ENCODE assay signal across 25 cellular contexts in the genomic region with DNA sequence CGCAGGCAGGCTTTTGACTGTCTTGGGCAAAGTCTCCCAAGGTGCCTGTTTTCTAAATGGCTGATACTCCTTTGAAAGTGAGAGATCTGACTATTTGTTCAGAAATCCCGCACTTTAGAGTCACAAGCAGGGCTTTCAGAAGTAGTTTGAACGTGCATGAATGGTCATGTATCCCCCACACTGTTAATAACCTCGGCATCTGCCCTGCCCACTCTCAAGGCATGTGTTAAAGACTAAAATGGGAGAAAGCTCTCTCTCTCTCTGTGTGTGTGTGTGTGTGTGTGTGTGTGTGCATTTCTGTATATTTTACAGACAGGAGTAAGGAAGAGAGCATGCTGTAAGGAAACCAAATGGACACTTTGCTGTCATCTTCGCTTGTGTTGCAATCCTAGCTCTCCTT.
"Had no signal": no experiment of that assay in that cellular context is flagged by ENCODE, and none has a peak within 500 bp of the region (broad histone marks: within the 10 kb centered on the region; RNA-seq: fewer than 3 reads in every experiment).

No MANE protein-coding gene starts in this region.

- H3K27me3 Mint-ChIP-seq: central memory CD8-positive, alpha-beta T cell had no signal

- H3K27me3 ChIP-seq: breast epithelium, vagina had no signal

- H3K9me3 ChIP-seq: breast epithelium, vagina had no signal

- H3K36me3 ChIP-seq: breast epithelium, vagina, WERI-Rb-1 had no signal

- H3K9ac ChIP-seq: parathyroid adenoma had no signal

- H3K4me1 ChIP-seq: breast epithelium had no signal

- FAIRE-seq: astrocyte, colon, frontal cortex, small intestine had no signal

- H3K36me3 Mint-ChIP-seq: activated naive CD4-positive, alpha-beta T cell treated with anti-CD3 and anti-CD28 coated beads, Interleukin-2, amount 10 ng/mL, durations not matched to agents 7 days and 5 days; activated naive CD8-positive, alpha-beta T cell treated with anti-CD3 and anti-CD28 coated beads, Interleukin-2, amount 10 ng/mL, durations not matched to agents 7 days and 5 days; stimulated activated effector memory CD8-positive, alpha-beta T cell treated with anti-CD3 and anti-CD28 coated beads, Interleukin-12 subunit alpha, Interleukin-12 subunit beta, amount 100 ng/mL, for 72 hours; type B pancreatic cell had no signal

- H3K4me3 ChIP-seq: vagina had no signal

- H3K9me3 Mint-ChIP-seq: activated naive CD4-positive, alpha-beta T cell treated with anti-CD3 and anti-CD28 coated beads, Interleukin-2, amount 10 ng/mL, durations not matched to agents 7 days and 5 days; activated naive CD8-positive, alpha-beta T cell treated with anti-CD3 and anti-CD28 coated beads, Interleukin-2, amount 10 ng/mL, durations not matched to agents 7 days and 5 days; stimulated activated effector memory CD8-positive, alpha-beta T cell treated with anti-CD3 and anti-CD28 coated beads, Interleukin-12 subunit alpha, Interleukin-12 subunit beta, amount 100 ng/mL, for 72 hours; stimulated activated naive CD8-positive, alpha-beta T cell treated with anti-CD3 and anti-CD28 coated beads, Interleukin-15, amount 100 ng/mL, for 72 hours; type B pancreatic cell had no signal

- DNase-seq: activated CD4-positive, alpha-beta T cell treated with anti-CD3 and anti-CD28 coated beads for 48 hours; activated CD4-positive, alpha-beta T cell treated with anti-CD3 and anti-CD28 coated beads, Interleukin-2, amount 50 U/mL, for 48 hours; activated CD8-positive, alpha-beta memory T cell treated with anti-CD3 and anti-CD28 coated beads for 24 hours; activated gamma-delta T cell; activated naive CD4-positive, alpha-beta T cell treated with anti-CD3 and anti-CD28 coated beads, Interleukin-2, amount 10 ng/mL, durations not matched to agents 7 days and 5 days; activated naive CD8-positive, alpha-beta T cell treated with anti-CD3 and anti-CD28 coated beads, Interleukin-2, amount 10 ng/mL, durations not matched to agents 7 days and 5 days; effector CD8-positive, alpha-beta T cell; left ventricle myocardium superior; nephron progenitor cell; small intestine; stimulated activated CD4-positive, alpha-beta T cell treated with anti-CD3 and anti-CD28 coated beads, Interleukin-4, amount 100 ng/mL, for 24 hours; stimulated activated naive CD8-positive, alpha-beta T cell treated with anti-CD3 and anti-CD28 coated beads, Interleukin-15, amount 100 ng/mL, for 72 hours; SW 1271; T1000; WERI-Rb-1 had no signal

- H3K4me3 Mint-ChIP-seq: activated naive CD4-positive, alpha-beta T cell treated with anti-CD3 and anti-CD28 coated beads, Interleukin-2, amount 10 ng/mL, durations not matched to agents 7 days and 5 days; activated naive CD8-positive, alpha-beta T cell treated with anti-CD3 and anti-CD28 coated beads, Interleukin-2, amount 10 ng/mL, durations not matched to agents 7 days and 5 days; central memory CD8-positive, alpha-beta T cell; nephron progenitor cell; stimulated activated effector memory CD8-positive, alpha-beta T cell treated with anti-CD3 and anti-CD28 coated beads, Interleukin-12 subunit alpha, Interleukin-12 subunit beta, amount 100 ng/mL, for 72 hours; stimulated activated naive CD8-positive, alpha-beta T cell treated with anti-CD3 and anti-CD28 coated beads, Interleukin-15, amount 100 ng/mL, for 72 hours; T-helper 1 cell treated with Interleukin-12 subunit alpha and Interleukin-12 subunit beta and Interleukin-4 antibody, amounts not matched to agents 30 μg/mL and 1 μg/mL, for 36 hours; type B pancreatic cell had no signal

- H3K4me1 Mint-ChIP-seq: activated naive CD4-positive, alpha-beta T cell treated with anti-CD3 and anti-CD28 coated beads, Interleukin-2, amount 10 ng/mL, durations not matched to agents 7 days and 5 days; activated naive CD8-positive, alpha-beta T cell treated with anti-CD3 and anti-CD28 coated beads, Interleukin-2, amount 10 ng/mL, durations not matched to agents 7 days and 5 days; central memory CD8-positive, alpha-beta T cell; stimulated activated effector memory CD8-positive, alpha-beta T cell treated with anti-CD3 and anti-CD28 coated beads, Interleukin-12 subunit alpha, Interleukin-12 subunit beta, amount 100 ng/mL, for 72 hours; stimulated activated naive CD8-positive, alpha-beta T cell treated with anti-CD3 and anti-CD28 coated beads, Interleukin-15, amount 100 ng/mL, for 72 hours had no signal

- H3K27ac Mint-ChIP-seq: activated naive CD4-positive, alpha-beta T cell treated with anti-CD3 and anti-CD28 coated beads, Interleukin-2, amount 10 ng/mL, durations not matched to agents 7 days and 5 days; activated naive CD8-positive, alpha-beta T cell treated with anti-CD3 and anti-CD28 coated beads, Interleukin-2, amount 10 ng/mL, durations not matched to agents 7 days and 5 days; nephron progenitor cell; stimulated activated effector memory CD8-positive, alpha-beta T cell treated with anti-CD3 and anti-CD28 coated beads, Interleukin-12 subunit alpha, Interleukin-12 subunit beta, amount 100 ng/mL, for 72 hours; stimulated activated naive CD8-positive, alpha-beta T cell treated with anti-CD3 and anti-CD28 coated beads, Interleukin-15, amount 100 ng/mL, for 72 hours; T-helper 1 cell treated with Interleukin-12 subunit alpha and Interleukin-12 subunit beta and Interleukin-4 antibody, amounts not matched to agents 30 μg/mL and 1 μg/mL, for 36 hours had no signal

- H3K27ac ChIP-seq: parathyroid adenoma, vagina, WERI-Rb-1 had no signal
